Comparison of ENCODE assay signal across 9 cellular contexts in genomic region chr11:75554258-75555022, GRCh38. TPM values are rescaled to one million over a fixed set of nuclear protein-coding genes. Genes with fewer than 3 reads are reported as not detected.
DNase-seq lines count a peak whose midpoint lies in the region; ATAC-seq and TF ChIP-seq lines count a peak whose summit lies in the region.
"Had no signal": no experiment of that assay in that cellular context is flagged by ENCODE, and none has a peak within 500 bp of the region (broad histone marks: within the 10 kb centered on the region; RNA-seq: fewer than 3 reads in every experiment).

No MANE protein-coding gene starts in this region.

- H3K4me1 ChIP-seq in RWPE2 (ENCODE audit: insufficient read depth, poor library complexity, severe bottlenecking), result peaks cover 21% of the 10 kb centered on the region

- no peak overlapping the region for H3K4me3 ChIP-seq in RWPE2 (ENCODE audit: severe bottlenecking)
- H3K4me3 ChIP-seq in fibroblast of mammary gland (ENCODE audit: control insufficient read depth, low read depth, low read length), result peak overlapping the region; percentile 36

- H3K4me3 Mint-ChIP-seq in nephron, result peak overlapping the region; percentile 17 to 59 (median 58)

- peak; percentile 72 for ATAC-seq in RWPE2 (ENCODE audit: low read depth)
- ATAC-seq in GM18909 (IDR thresholded peaks at IDR 0.05; ENCODE audit: poor library complexity, unreplicated experiment), result no peak
- no peak for ATAC-seq in GM19463 (IDR thresholded peaks at IDR 0.05; ENCODE audit: unreplicated experiment)
- ATAC-seq in activated CD4-positive, CD25-positive, alpha-beta regulatory T cell treated with anti-CD3 and anti-CD28 coated beads, Interleukin-2, amount 50 U/mL, for 24 hours, result no peak
- ATAC-seq: HCT116 had no signal

- H3K9me3 Mint-ChIP-seq in nephron, result no peaks in the 10 kb centered on the region

- H3K27me3 Mint-ChIP-seq in nephron (ENCODE audit: low read depth), result no peaks in the 10 kb centered on the region

- H3K36me3 Mint-ChIP-seq in nephron (ENCODE audit: low read depth), result no peaks in the 10 kb centered on the region

- H3K4me1 Mint-ChIP-seq in nephron, result peaks cover 57% of the 10 kb centered on the region

- H3K27ac Mint-ChIP-seq in nephron, result peak overlapping the region; percentile 92 to 96 (median 94)

- peak; percentile 92 for DNase-seq in Daoy (ENCODE audit: low read depth)
- no peak for DNase-seq in RWPE2 (ENCODE audit: low spot score)
- DNase-seq in fibroblast of mammary gland (ENCODE audit: low read depth), result peak; percentile 100
- DNase-seq in DMS153 treated with DMSO at 0.1 percent for 48 hours (lab: John Stamatoyannopoulos, UW; ENCODE audit: unreplicated experiment), result no peak

- H3K9me3 ChIP-seq in RWPE2 (ENCODE audit: severe bottlenecking), result no peaks in the 10 kb centered on the region

- no peaks in the 10 kb centered on the region for H3K27me3 ChIP-seq in RWPE2 (ENCODE audit: insufficient read depth, poor library complexity, severe bottlenecking)

- no peaks in the 10 kb centered on the region for H3K36me3 ChIP-seq in RWPE2 (ENCODE audit: low read depth)

- TF ChIP-seq CTCF in RWPE2 (IDR thresholded peaks at IDR 0.05; ENCODE audit: poor library complexity, severe bottlenecking) (no peak), fibroblast of mammary gland (conservative IDR thresholded peaks at IDR 0.05; ENCODE audit: control insufficient read depth, insufficient read depth, low read depth, low read length) (no peak), nephron (IDR thresholded peaks at IDR 0.05; ENCODE audit: unreplicated experiment in 3 of 3) (no peak)

- peak overlapping the region; percentile 21 for H3K27ac ChIP-seq in RWPE2 (ENCODE audit: poor library complexity, severe bottlenecking)

RNA-seq across cellular contexts. Expression of gene SERPINH1, which starts 7.6 kb away (rescaled TPM):
- 300 and 415 TPM in 2 replicates for total RNA-seq in Daoy (2014; rRNA removed; shearing (Covaris generic))

RNA-seq across cellular contexts. Expression of gene GDPD5, which starts 28.7 kb away (rescaled TPM):
- total RNA-seq in Daoy (2014; rRNA removed; shearing (Covaris generic)), result 2.6 and 3.7 TPM in 2 replicates

Comparison
In these comparisons a context has a peak if more than half of its experiments do, and no peak if none do; other contexts are left out.
1. DNase-seq: peak in Daoy (single experiment) and fibroblast of mammary gland (single experiment); none in RWPE2 (single experiment) and DMS153 treated with DMSO at 0.1 percent for 48 hours (single experiment).